Comparison of ENCODE assay signal across 1 cellular context in the genomic region with DNA sequence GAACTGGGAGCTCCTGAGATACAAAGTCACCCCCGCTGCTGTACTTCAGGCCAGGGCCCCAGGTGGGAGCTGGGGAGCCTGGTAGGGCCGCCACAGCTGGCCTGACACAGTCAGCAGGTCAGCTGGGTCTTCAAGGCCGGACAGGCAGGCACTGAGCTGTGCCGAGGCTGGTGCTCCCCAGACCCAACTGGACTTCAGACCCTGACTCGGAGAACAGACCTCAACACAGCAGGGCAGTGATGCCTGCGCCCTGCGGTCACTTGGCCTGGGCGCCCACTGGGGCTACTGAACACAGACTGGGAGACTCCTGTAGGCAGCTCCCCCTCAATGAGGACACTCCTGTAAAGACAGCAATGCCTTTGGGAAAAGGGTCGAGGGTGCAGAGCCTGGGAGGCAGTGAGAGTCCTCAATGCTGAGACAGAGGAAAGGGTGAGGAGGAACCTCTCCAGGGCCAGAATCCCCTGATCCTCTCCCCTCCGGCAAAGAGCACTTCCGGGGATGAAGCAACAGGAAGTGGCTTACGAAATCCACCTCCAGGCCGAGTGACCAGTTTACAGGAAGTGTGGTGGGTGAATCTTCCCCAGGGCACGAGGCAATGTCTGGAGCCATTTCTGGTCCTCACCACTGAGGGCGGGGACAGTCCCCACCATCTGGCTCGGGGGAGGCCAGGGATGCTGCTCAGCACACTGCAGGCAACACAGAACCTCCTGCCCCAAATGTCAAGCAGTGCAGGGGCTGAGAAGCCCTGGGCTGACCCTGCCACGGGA.
TF ChIP-seq lines count a peak whose summit lies in the region.

No MANE protein-coding gene starts in this region.

TF ChIP-seq in K562, 482 proteins besides CTCF, POLR2A, EP300 and RAD21 (continued from another document and continues in another):
- TF ChIP-seq, protein P1, sequence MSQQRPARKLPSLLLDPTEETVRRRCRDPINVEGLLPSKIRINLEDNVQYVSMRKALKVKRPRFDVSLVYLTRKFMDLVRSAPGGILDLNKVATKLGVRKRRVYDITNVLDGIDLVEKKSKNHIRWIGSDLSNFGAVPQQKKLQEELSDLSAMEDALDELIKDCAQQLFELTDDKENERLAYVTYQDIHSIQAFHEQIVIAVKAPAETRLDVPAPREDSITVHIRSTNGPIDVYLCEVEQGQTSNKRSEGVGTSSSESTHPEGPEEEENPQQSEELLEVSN (IDR thresholded peaks at IDR 0.05; ENCODE audit: borderline replicate concordance in 1 of 2, extremely low read depth in 1 of 2, insufficient read depth in 1 of 2, insufficient read length in 1 of 2, low read depth in 1 of 2, low read length in 1 of 2, poor library complexity in 1 of 2, severe bottlenecking in 1 of 2): peak in 1 of 2 experiments; percentile 51
- no peak for TF ChIP-seq PRMT5 (CRISPR knock-in tag; IDR thresholded peaks at IDR 0.05)
- no peak for TF ChIP-seq ZKSCAN1 (IDR thresholded peaks at IDR 0.05; ENCODE audit: low read depth, low read length)
- TF ChIP-seq KAT8 (IDR thresholded peaks at IDR 0.05; ENCODE audit: low read depth): no peak
- TF ChIP-seq ZKSCAN3 (CRISPR knock-in tag; IDR thresholded peaks at IDR 0.05): no peak
- no peak for TF ChIP-seq ZNF444 (CRISPR knock-in tag; IDR thresholded peaks at IDR 0.05)
- no peak for TF ChIP-seq SIN3B (IDR thresholded peaks at IDR 0.05; ENCODE audit: low read depth)
- no peak for TF ChIP-seq MYBL2 (IDR thresholded peaks at IDR 0.05; ENCODE audit: low read depth)
- no peak for TF ChIP-seq MYBL2 (CRISPR knock-in tag; IDR thresholded peaks at IDR 0.05; ENCODE audit: borderline replicate concordance)
- TF ChIP-seq BDP1 (IDR thresholded peaks at IDR 0.05; ENCODE audit: insufficient read depth, insufficient read length): no peak
- TF ChIP-seq POLR2B (IDR thresholded peaks at IDR 0.05; ENCODE audit: low read depth, partially characterized antibody): no peak
- peak; percentile 11; the same call in 1 of the 2 replicates for TF ChIP-seq MECOM (CRISPR knock-in tag; IDR thresholded peaks at IDR 0.05)
- TF ChIP-seq ZNF354B (CRISPR knock-in tag; IDR thresholded peaks at IDR 0.05): no peak
- no peak for TF ChIP-seq SRSF3 (IDR thresholded peaks at IDR 0.05; ENCODE audit: insufficient read depth, low read length)
- TF ChIP-seq, protein P2, sequence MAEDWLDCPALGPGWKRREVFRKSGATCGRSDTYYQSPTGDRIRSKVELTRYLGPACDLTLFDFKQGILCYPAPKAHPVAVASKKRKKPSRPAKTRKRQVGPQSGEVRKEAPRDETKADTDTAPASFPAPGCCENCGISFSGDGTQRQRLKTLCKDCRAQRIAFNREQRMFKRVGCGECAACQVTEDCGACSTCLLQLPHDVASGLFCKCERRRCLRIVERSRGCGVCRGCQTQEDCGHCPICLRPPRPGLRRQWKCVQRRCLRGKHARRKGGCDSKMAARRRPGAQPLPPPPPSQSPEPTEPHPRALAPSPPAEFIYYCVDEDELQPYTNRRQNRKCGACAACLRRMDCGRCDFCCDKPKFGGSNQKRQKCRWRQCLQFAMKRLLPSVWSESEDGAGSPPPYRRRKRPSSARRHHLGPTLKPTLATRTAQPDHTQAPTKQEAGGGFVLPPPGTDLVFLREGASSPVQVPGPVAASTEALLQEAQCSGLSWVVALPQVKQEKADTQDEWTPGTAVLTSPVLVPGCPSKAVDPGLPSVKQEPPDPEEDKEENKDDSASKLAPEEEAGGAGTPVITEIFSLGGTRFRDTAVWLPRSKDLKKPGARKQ (CRISPR knock-in tag; IDR thresholded peaks at IDR 0.05): no peak
- TF ChIP-seq KHSRP (IDR thresholded peaks at IDR 0.05): no peak
- no peak for TF ChIP-seq PTTG1 (tag; IDR thresholded peaks at IDR 0.05; ENCODE audit: low read depth)
- no peak for TF ChIP-seq EZH2 (IDR thresholded peaks at IDR 0.05; ENCODE audit: borderline replicate concordance, low read depth, low read length)
- TF ChIP-seq NCOR1 (IDR thresholded peaks at IDR 0.05): no peak
- TF ChIP-seq ESRRA (IDR thresholded peaks at IDR 0.05; ENCODE audit: borderline replicate concordance, low read depth): no peak
- TF ChIP-seq, protein P3, sequence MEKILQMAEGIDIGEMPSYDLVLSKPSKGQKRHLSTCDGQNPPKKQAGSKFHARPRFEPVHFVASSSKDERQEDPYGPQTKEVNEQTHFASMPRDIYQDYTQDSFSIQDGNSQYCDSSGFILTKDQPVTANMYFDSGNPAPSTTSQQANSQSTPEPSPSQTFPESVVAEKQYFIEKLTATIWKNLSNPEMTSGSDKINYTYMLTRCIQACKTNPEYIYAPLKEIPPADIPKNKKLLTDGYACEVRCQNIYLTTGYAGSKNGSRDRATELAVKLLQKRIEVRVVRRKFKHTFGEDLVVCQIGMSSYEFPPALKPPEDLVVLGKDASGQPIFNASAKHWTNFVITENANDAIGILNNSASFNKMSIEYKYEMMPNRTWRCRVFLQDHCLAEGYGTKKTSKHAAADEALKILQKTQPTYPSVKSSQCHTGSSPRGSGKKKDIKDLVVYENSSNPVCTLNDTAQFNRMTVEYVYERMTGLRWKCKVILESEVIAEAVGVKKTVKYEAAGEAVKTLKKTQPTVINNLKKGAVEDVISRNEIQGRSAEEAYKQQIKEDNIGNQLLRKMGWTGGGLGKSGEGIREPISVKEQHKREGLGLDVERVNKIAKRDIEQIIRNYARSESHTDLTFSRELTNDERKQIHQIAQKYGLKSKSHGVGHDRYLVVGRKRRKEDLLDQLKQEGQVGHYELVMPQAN (IDR thresholded peaks at IDR 0.05; ENCODE audit: borderline replicate concordance): no peak
- no peak for TF ChIP-seq ZNF79 (CRISPR knock-in tag; IDR thresholded peaks at IDR 0.05; ENCODE audit: low read depth)
- TF ChIP-seq, protein P4, sequence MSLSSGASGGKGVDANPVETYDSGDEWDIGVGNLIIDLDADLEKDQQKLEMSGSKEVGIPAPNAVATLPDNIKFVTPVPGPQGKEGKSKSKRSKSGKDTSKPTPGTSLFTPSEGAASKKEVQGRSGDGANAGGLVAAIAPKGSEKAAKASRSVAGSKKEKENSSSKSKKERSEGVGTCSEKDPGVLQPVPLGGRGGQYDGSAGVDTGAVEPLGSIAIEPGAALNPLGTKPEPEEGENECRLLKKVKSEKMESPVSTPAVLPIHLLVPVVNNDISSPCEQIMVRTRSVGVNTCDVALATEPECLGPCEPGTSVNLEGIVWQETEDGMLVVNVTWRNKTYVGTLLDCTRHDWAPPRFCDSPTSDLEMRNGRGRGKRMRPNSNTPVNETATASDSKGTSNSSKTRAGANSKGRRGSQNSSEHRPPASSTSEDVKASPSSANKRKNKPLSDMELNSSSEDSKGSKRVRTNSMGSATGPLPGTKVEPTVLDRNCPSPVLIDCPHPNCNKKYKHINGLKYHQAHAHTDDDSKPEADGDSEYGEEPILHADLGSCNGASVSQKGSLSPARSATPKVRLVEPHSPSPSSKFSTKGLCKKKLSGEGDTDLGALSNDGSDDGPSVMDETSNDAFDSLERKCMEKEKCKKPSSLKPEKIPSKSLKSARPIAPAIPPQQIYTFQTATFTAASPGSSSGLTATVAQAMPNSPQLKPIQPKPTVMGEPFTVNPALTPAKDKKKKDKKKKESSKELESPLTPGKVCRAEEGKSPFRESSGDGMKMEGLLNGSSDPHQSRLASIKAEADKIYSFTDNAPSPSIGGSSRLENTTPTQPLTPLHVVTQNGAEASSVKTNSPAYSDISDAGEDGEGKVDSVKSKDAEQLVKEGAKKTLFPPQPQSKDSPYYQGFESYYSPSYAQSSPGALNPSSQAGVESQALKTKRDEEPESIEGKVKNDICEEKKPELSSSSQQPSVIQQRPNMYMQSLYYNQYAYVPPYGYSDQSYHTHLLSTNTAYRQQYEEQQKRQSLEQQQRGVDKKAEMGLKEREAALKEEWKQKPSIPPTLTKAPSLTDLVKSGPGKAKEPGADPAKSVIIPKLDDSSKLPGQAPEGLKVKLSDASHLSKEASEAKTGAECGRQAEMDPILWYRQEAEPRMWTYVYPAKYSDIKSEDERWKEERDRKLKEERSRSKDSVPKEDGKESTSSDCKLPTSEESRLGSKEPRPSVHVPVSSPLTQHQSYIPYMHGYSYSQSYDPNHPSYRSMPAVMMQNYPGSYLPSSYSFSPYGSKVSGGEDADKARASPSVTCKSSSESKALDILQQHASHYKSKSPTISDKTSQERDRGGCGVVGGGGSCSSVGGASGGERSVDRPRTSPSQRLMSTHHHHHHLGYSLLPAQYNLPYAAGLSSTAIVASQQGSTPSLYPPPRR (CRISPR knock-in tag; IDR thresholded peaks at IDR 0.05; ENCODE audit: borderline replicate concordance): 0 out of 2 replicates have a peak, but pooled peaks have one; percentile 65
- TF ChIP-seq BHLHE40 (IDR thresholded peaks at IDR 0.05; ENCODE audit: low read length): peak; percentile 63
- TF ChIP-seq TCF3 (CRISPR knock-in tag; IDR thresholded peaks at IDR 0.05): no peak
- TF ChIP-seq SMAD3 (CRISPR knock-in tag; conservative IDR thresholded peaks at IDR 0.05): no peak
- TF ChIP-seq ZNF134 (CRISPR knock-in tag; conservative IDR thresholded peaks at IDR 0.05): no peak
- no peak for TF ChIP-seq RBM22 (IDR thresholded peaks at IDR 0.05; ENCODE audit: low read depth, low read length, poor library complexity, severe bottlenecking)
- TF ChIP-seq, protein P5, sequence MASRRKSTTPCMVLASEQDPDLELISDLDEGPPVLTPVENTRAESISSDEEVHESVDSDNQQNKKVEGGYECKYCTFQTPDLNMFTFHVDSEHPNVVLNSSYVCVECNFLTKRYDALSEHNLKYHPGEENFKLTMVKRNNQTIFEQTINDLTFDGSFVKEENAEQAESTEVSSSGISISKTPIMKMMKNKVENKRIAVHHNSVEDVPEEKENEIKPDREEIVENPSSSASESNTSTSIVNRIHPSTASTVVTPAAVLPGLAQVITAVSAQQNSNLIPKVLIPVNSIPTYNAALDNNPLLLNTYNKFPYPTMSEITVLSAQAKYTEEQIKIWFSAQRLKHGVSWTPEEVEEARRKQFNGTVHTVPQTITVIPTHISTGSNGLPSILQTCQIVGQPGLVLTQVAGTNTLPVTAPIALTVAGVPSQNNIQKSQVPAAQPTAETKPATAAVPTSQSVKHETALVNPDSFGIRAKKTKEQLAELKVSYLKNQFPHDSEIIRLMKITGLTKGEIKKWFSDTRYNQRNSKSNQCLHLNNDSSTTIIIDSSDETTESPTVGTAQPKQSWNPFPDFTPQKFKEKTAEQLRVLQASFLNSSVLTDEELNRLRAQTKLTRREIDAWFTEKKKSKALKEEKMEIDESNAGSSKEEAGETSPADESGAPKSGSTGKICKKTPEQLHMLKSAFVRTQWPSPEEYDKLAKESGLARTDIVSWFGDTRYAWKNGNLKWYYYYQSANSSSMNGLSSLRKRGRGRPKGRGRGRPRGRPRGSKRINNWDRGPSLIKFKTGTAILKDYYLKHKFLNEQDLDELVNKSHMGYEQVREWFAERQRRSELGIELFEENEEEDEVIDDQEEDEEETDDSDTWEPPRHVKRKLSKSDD (conservative IDR thresholded peaks at IDR 0.05; ENCODE audit: low read length): no peak
- TF ChIP-seq NCOA1 (IDR thresholded peaks at IDR 0.05; ENCODE audit: low read depth): no peak
- TF ChIP-seq, protein P6, sequence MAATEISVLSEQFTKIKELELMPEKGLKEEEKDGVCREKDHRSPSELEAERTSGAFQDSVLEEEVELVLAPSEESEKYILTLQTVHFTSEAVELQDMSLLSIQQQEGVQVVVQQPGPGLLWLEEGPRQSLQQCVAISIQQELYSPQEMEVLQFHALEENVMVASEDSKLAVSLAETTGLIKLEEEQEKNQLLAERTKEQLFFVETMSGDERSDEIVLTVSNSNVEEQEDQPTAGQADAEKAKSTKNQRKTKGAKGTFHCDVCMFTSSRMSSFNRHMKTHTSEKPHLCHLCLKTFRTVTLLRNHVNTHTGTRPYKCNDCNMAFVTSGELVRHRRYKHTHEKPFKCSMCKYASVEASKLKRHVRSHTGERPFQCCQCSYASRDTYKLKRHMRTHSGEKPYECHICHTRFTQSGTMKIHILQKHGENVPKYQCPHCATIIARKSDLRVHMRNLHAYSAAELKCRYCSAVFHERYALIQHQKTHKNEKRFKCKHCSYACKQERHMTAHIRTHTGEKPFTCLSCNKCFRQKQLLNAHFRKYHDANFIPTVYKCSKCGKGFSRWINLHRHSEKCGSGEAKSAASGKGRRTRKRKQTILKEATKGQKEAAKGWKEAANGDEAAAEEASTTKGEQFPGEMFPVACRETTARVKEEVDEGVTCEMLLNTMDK (IDR thresholded peaks at IDR 0.05; ENCODE audit: borderline replicate concordance, insufficient read depth, low read depth, low read length, poor library complexity, severe bottlenecking): no peak
- TF ChIP-seq, protein P7, sequence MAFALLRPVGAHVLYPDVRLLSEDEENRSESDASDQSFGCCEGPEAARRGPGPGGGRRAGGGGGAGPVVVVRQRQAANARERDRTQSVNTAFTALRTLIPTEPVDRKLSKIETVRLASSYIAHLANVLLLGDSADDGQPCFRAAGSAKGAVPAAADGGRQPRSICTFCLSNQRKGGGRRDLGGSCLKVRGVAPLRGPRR (CRISPR knock-in tag; IDR thresholded peaks at IDR 0.05): no peak
- TF ChIP-seq, protein P8, sequence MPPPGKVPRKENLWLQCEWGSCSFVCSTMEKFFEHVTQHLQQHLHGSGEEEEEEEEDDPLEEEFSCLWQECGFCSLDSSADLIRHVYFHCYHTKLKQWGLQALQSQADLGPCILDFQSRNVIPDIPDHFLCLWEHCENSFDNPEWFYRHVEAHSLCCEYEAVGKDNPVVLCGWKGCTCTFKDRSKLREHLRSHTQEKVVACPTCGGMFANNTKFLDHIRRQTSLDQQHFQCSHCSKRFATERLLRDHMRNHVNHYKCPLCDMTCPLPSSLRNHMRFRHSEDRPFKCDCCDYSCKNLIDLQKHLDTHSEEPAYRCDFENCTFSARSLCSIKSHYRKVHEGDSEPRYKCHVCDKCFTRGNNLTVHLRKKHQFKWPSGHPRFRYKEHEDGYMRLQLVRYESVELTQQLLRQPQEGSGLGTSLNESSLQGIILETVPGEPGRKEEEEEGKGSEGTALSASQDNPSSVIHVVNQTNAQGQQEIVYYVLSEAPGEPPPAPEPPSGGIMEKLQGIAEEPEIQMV (tag; conservative IDR thresholded peaks at IDR 0.05; ENCODE audit: low read depth): no peak
- no peak for TF ChIP-seq SAFB2 (IDR thresholded peaks at IDR 0.05; ENCODE audit: borderline replicate concordance, low read depth, low read length, severe bottlenecking)
- TF ChIP-seq FUS (optimal IDR thresholded peaks at IDR 0.05; ENCODE audit: low read depth, low read length): no peak
- no peak for TF ChIP-seq ZNF695 (CRISPR knock-in tag; IDR thresholded peaks at IDR 0.05)
- TF ChIP-seq, protein P9, sequence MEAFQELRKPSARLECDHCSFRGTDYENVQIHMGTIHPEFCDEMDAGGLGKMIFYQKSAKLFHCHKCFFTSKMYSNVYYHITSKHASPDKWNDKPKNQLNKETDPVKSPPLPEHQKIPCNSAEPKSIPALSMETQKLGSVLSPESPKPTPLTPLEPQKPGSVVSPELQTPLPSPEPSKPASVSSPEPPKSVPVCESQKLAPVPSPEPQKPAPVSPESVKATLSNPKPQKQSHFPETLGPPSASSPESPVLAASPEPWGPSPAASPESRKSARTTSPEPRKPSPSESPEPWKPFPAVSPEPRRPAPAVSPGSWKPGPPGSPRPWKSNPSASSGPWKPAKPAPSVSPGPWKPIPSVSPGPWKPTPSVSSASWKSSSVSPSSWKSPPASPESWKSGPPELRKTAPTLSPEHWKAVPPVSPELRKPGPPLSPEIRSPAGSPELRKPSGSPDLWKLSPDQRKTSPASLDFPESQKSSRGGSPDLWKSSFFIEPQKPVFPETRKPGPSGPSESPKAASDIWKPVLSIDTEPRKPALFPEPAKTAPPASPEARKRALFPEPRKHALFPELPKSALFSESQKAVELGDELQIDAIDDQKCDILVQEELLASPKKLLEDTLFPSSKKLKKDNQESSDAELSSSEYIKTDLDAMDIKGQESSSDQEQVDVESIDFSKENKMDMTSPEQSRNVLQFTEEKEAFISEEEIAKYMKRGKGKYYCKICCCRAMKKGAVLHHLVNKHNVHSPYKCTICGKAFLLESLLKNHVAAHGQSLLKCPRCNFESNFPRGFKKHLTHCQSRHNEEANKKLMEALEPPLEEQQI (IDR thresholded peaks at IDR 0.05): no peak
- no peak for TF ChIP-seq BRD9 (IDR thresholded peaks at IDR 0.05; ENCODE audit: low read depth, partially characterized antibody)
- no peak for TF ChIP-seq PRPF4 (IDR thresholded peaks at IDR 0.05; ENCODE audit: insufficient read depth, low read depth, low read length, poor library complexity, severe bottlenecking)
